In genomic region chr17:76701471-76701967, GRCh38 we compare ENCODE assay signal across 9 cellular contexts. TPM values are rescaled to one million over a fixed set of nuclear protein-coding genes. Genes with fewer than 3 reads are reported as not detected.
DNase-seq lines count a peak whose midpoint lies in the region; ATAC-seq and TF ChIP-seq lines count a peak whose summit lies in the region.
"Had no signal": no experiment of that assay in that cellular context is flagged by ENCODE, and none has a peak within 500 bp of the region (broad histone marks: within the 10 kb centered on the region; RNA-seq: fewer than 3 reads in every experiment).

No MANE protein-coding gene starts in this region.

- H3K27me3 ChIP-seq in IMR-90 (ENCODE audit: control insufficient read depth, insufficient read depth, low read length), result no peaks in the 10 kb centered on the region
- no peaks in the 10 kb centered on the region for H3K27me3 ChIP-seq in gastroesophageal sphincter
- H3K27me3 ChIP-seq in gastrocnemius medialis, result no peaks in the 10 kb centered on the region

- H3K27ac ChIP-seq in IMR-90 (ENCODE audit: insufficient read depth, low read length) (peak overlapping the region; percentile 85), gastroesophageal sphincter (peak overlapping the region; percentile 80 to 96 (median 92)), gastrocnemius medialis (peak overlapping the region; percentile 88 to 92 (median 88))

- dilution Hi-C loops in IMR-90 (cut with HindIII; ENCODE audit: low sequenced_read_pairs, unreplicated experiment), result no loop called here

- peak overlapping the region; percentile 82 for H2AFZ ChIP-seq in IMR-90 (replicated peaks; ENCODE audit: low read length, poor library complexity)

- peak overlapping the region; percentile 96 for H2AK9ac ChIP-seq in IMR-90 (replicated peaks; ENCODE audit: low read depth, low read length, poor library complexity)

- peak overlapping the region; percentile 38 for H3K14ac ChIP-seq in IMR-90 (replicated peaks; ENCODE audit: low read depth, low read length)

- peak overlapping the region; percentile 66 for H3K4ac ChIP-seq in IMR-90 (ENCODE audit: low read depth, low read length)

- peaks cover 57% of the 10 kb centered on the region for H3K9me1 ChIP-seq in IMR-90 (ENCODE audit: insufficient read depth, low read length)

- WGBS in IMR-90 (ENCODE audit: extremely low coverage in 2 of 2, insufficient read length in 1 of 2), 2 experiments, result 39% methylated on average over 2 of the region's 11 CpGs; no CpG with 5 or more reads in 1 of the 2 experiments
- 27 to 40% methylated on average over 2 to 3 of the region's 11 CpGs for WGBS in gastroesophageal sphincter (ENCODE audit: low coverage in 1 of 2), 2 donors

- peak overlapping the region; percentile 90 for H2BK5ac ChIP-seq in IMR-90 (ENCODE audit: low read depth, low read length, poor library complexity, severe bottlenecking)

- H3K23ac ChIP-seq in IMR-90 (ENCODE audit: low read depth, low read length), result peak overlapping the region; percentile 70

- intact Hi-C loops in IMR-90 (cut with micrococcal nuclease), result no loop called here
- intact Hi-C loops in gastrocnemius medialis (cut with DNase I; ENCODE audit: low total_unique reads), result no loop called here

- peaks cover 51% of the 10 kb centered on the region for H3K4me1 ChIP-seq in IMR-90 (ENCODE audit: control insufficient read depth, insufficient read depth, low read length)
- peaks cover 7 to 97% (median 64%) of the 10 kb centered on the region in 3 donors for H3K4me1 ChIP-seq in gastroesophageal sphincter
- H3K4me1 ChIP-seq in gastrocnemius medialis, result peaks cover 42 to 66% of the 10 kb centered on the region in 2 donors

- H3K4me3 ChIP-seq in IMR-90 (ENCODE audit: insufficient read depth, low read depth, low read length), result no peak overlapping the region
- H3K4me3 ChIP-seq in gastroesophageal sphincter, result peak overlapping the region in 1 of 2 donors; percentile 40
- H3K4me3 ChIP-seq in gastrocnemius medialis, result no peak overlapping the region

- peak overlapping the region; percentile 67; the same call in 1 of the 2 replicates for H2BK120ac ChIP-seq in IMR-90 (ENCODE audit: low read depth, low read length)

- peak overlapping the region; percentile 1 for H4K5ac ChIP-seq in IMR-90 (ENCODE audit: low read depth, low read length)

- peak; percentile 25 for ATAC-seq in IMR-90 (ENCODE audit: low read depth)
- ATAC-seq in gastroesophageal sphincter, result no peak
- ATAC-seq in gastrocnemius medialis, result no peak
- ATAC-seq in HG02571 (IDR thresholded peaks at IDR 0.05; ENCODE audit: unreplicated experiment), result no peak

- TF ChIP-seq EP300 in gastroesophageal sphincter (IDR thresholded peaks at IDR 0.05), result no peak

- H4K8ac ChIP-seq in IMR-90 (ENCODE audit: low read depth in 2 of 2, low read length in 2 of 2), result peak overlapping the region; percentile 8 to 49; a peak in 2 of 4 replicates

- DNase-seq in IMR-90 (no peak), gastrocnemius medialis (no peak), GM10248 (ENCODE audit: extremely low spot score) (no peak)
- DNase-seq in activated CD4-positive, alpha-beta T cell treated with anti-CD3 and anti-CD28 coated beads for 48 hours, result no peak
- DNase-seq: effector CD4-positive, alpha-beta T cell; midbrain; NCI-H146 had no signal

- H3K4me2 ChIP-seq in IMR-90 (ENCODE audit: low read depth, low read length), result peak overlapping the region; percentile 82

- TF ChIP-seq RAD21 in IMR-90 (IDR thresholded peaks at IDR 0.05; ENCODE audit: low read length), result no peak

- peak overlapping the region; percentile 53 for H3K9ac ChIP-seq in IMR-90 (ENCODE audit: low read depth, low read length)

- peak overlapping the region; percentile 27; the same call in 1 of the 2 replicates for H2BK20ac ChIP-seq in IMR-90 (ENCODE audit: low read depth, low read length)

- H2AK5ac ChIP-seq in IMR-90 (ENCODE audit: low read depth, low read length), result peak overlapping the region; percentile 87

- H3K79me1 ChIP-seq in IMR-90 (ENCODE audit: low read depth in 1 of 2, low read length in 2 of 2), result peaks cover 10 to 91% of the 10 kb centered on the region in 2 experiments; a peak in 3 of 4 replicates

- POLR2A ChIA-PET in IMR-90 (lab: Charles Lee; ENCODE audit: unreplicated experiment), result no interaction called here
- POLR2A ChIA-PET in GM10248 (lab: Yijun Ruan, JAX), result no interaction called here

- H3K36me3 ChIP-seq in IMR-90 (ENCODE audit: control insufficient read depth, insufficient read depth, low read length), result peaks cover 5% of the 10 kb centered on the region
- no peaks in the 10 kb centered on the region for H3K36me3 ChIP-seq in gastroesophageal sphincter
- no peaks in the 10 kb centered on the region for H3K36me3 ChIP-seq in gastrocnemius medialis

- H4K20me1 ChIP-seq in IMR-90 (ENCODE audit: insufficient read depth, low read length), result peaks cover 92% of the 10 kb centered on the region

- no TSS peak for BruUV-seq in IMR-90 (replicated peaks; lab: Mats Ljungman, UMichigan)

- no peak for TF ChIP-seq POLR2A in IMR-90 (IDR thresholded peaks at IDR 0.05; ENCODE audit: low read depth, low read length)
- TF ChIP-seq POLR2A in gastroesophageal sphincter (IDR thresholded peaks at IDR 0.05), result no peak
- no peak for TF ChIP-seq POLR2A in gastrocnemius medialis (IDR thresholded peaks at IDR 0.05)

- H4K91ac ChIP-seq in IMR-90 (ENCODE audit: insufficient read depth, low read depth, low read length), result peak overlapping the region; percentile 33; the same call in 1 of the 2 replicates

- TF ChIP-seq CTCF in IMR-90 (conservative IDR thresholded peaks at IDR 0.05; ENCODE audit: low read depth, low read length) (no peak), gastroesophageal sphincter (IDR thresholded peaks at IDR 0.05) (no peak), gastrocnemius medialis (IDR thresholded peaks at IDR 0.05 in 4 of 5, conservative IDR thresholded peaks at IDR 0.05 in 1 of 5) (no peak), GM10248 (IDR thresholded peaks at IDR 0.05; ENCODE audit: control extremely low read depth, extremely low read depth, low read depth, missing control alignments) (no peak)

- H3K9me3 ChIP-seq in IMR-90 (ENCODE audit: control insufficient read depth, insufficient read depth, low read length) (no peaks in the 10 kb centered on the region), gastroesophageal sphincter (no peaks in the 10 kb centered on the region), gastrocnemius medialis (no peaks in the 10 kb centered on the region)

- no peak overlapping the region for H3K56ac ChIP-seq in IMR-90 (ENCODE audit: extremely low read depth, insufficient read depth, low read length)

- CTCF ChIA-PET in IMR-90 (lab: Yijun Ruan, JAX), result no interaction called here
- CTCF ChIA-PET in GM10248 (lab: Yijun Ruan, JAX), result interaction anchor here (1.3 to 2.7 kb wide), 3 partner anchors 12 to 178 kb away, joined by 3 to 8 read pairs (median 5); no protein-coding TSS in a partner anchor

- H3K18ac ChIP-seq in IMR-90 (ENCODE audit: low read depth, low read length), result peak overlapping the region; percentile 47

- peak overlapping the region; percentile 24; the same call in 2 of the 3 replicates for H2BK15ac ChIP-seq in IMR-90 (ENCODE audit: low read depth, low read length)

- in situ Hi-C loops in IMR-90 (cut with MboI; ENCODE audit: low sequenced_read_pairs) (no loop called here), gastrocnemius medialis (cut with MboI; ENCODE audit: low sequenced_read_pairs in 4 of 4) (loop anchor here in 1 of 4 donors (25.0 kb wide), 1 partner anchor 139 kb away; a partner anchor contains a TSS)

TF ChIP-seq in IMR-90, 13 proteins besides CTCF, POLR2A, EP300 and RAD21:
- TF ChIP-seq CEBPB (IDR thresholded peaks at IDR 0.05; ENCODE audit: low read depth, low read length) (no peak), RFX5 (IDR thresholded peaks at IDR 0.05; ENCODE audit: low read depth, low read length) (no peak)
TF ChIP-seq in IMR-90: peak in this region for 0.

RNA-seq across cellular contexts. Expression of gene MXRA7, which starts 9.2 kb away (rescaled TPM):
- total RNA-seq in IMR-90 (2012; rRNA removed) (169 and 231 TPM in 2 replicates), gastroesophageal sphincter (100 to 1,000 TPM; 333 to 451 (median 412) TPM), gastrocnemius medialis (10 to 100 TPM; 24.3 to 43.0 (median 30.6) TPM)
- 148 and 168 TPM in 2 replicates for polyA plus RNA-seq in IMR-90 (2012; rRNA removed)
- 104 and 544 TPM in 2 replicates for polyA plus RNA-seq in IMR-90 (2012; cell fraction: cytosol; rRNA removed)
- 20.0 and 91.8 TPM in 2 replicates for polyA plus RNA-seq in IMR-90 (2012; cell fraction: nucleus; rRNA removed; ENCODE audit: low replicate concordance)

RNA-seq across cellular contexts. Expression of gene JMJD6, which starts 24.9 kb away (rescaled TPM):
- total RNA-seq in IMR-90 (2012; rRNA removed), result 24.4 and 31.9 TPM in 2 replicates
- polyA plus RNA-seq in IMR-90 (2012; rRNA removed), result 30.9 and 33.7 TPM in 2 replicates
- 23.6 and 45.5 TPM in 2 replicates for polyA plus RNA-seq in IMR-90 (2012; cell fraction: cytosol; rRNA removed)
- polyA plus RNA-seq in IMR-90 (2012; cell fraction: nucleus; rRNA removed; ENCODE audit: low replicate concordance), result 69.5 and 77.5 TPM in 2 replicates
- 10 to 100 TPM; 39.0 to 53.8 (median 47.2) TPM for total RNA-seq in gastroesophageal sphincter
- total RNA-seq in gastrocnemius medialis, result 10 to 100 TPM; 29.7 to 42.9 (median 41.7) TPM

RNA-seq across cellular contexts. Expression of gene METTL23, which starts 25.1 kb away (rescaled TPM):
- total RNA-seq in IMR-90 (2012; rRNA removed) (18.8 and 19.7 TPM in 2 replicates), gastroesophageal sphincter (10 to 100 TPM; 19.2 to 52.6 (median 25.1) TPM), gastrocnemius medialis (10 to 100 TPM; 23.9 to 35.5 (median 29.7) TPM)
- 32.1 and 36.5 TPM in 2 replicates for polyA plus RNA-seq in IMR-90 (2012; rRNA removed)
- polyA plus RNA-seq in IMR-90 (2012; cell fraction: cytosol; rRNA removed), result 21.1 and 22.1 TPM in 2 replicates
- polyA plus RNA-seq in IMR-90 (2012; cell fraction: nucleus; rRNA removed; ENCODE audit: low replicate concordance), result 19.5 and 49.1 TPM in 2 replicates

RNA-seq across cellular contexts. Expression of gene SRSF2, which starts 35.6 kb away (rescaled TPM):
- total RNA-seq in IMR-90 (2012; rRNA removed), result 71.7 and 98.0 TPM in 2 replicates
- polyA plus RNA-seq in IMR-90 (2012; rRNA removed), result 296 and 441 TPM in 2 replicates
- polyA plus RNA-seq in IMR-90 (2012; cell fraction: cytosol; rRNA removed), result 200 and 504 TPM in 2 replicates
- 395 and 1,583 TPM in 2 replicates for polyA plus RNA-seq in IMR-90 (2012; cell fraction: nucleus; rRNA removed; ENCODE audit: low replicate concordance)
- 100 to 1,000 TPM; 106 to 194 (median 148) TPM for total RNA-seq in gastroesophageal sphincter
- 100 to 1,000 TPM in 2 of 4 donors, 10 to 100 TPM in 2; 75.0 to 148 (median 90.4) TPM for total RNA-seq in gastrocnemius medialis

RNA-seq across cellular contexts. Expression of gene MFSD11, which starts 36.4 kb away (rescaled TPM):
- 16.1 and 16.4 TPM in 2 replicates for total RNA-seq in IMR-90 (2012; rRNA removed)
- 9.8 and 12.3 TPM in 2 replicates for polyA plus RNA-seq in IMR-90 (2012; rRNA removed)
- 7.3 and 11.1 TPM in 2 replicates for polyA plus RNA-seq in IMR-90 (2012; cell fraction: cytosol; rRNA removed)
- polyA plus RNA-seq in IMR-90 (2012; cell fraction: nucleus; rRNA removed; ENCODE audit: low replicate concordance), result 10.6 and 14.3 TPM in 2 replicates
- total RNA-seq in gastroesophageal sphincter, result 10 to 100 TPM; 18.4 to 27.8 (median 20.9) TPM
- 10 to 100 TPM; 14.0 to 24.2 (median 19.5) TPM for total RNA-seq in gastrocnemius medialis
